Comparison of ENCODE assay signal across 1 cellular context in the genomic region with DNA sequence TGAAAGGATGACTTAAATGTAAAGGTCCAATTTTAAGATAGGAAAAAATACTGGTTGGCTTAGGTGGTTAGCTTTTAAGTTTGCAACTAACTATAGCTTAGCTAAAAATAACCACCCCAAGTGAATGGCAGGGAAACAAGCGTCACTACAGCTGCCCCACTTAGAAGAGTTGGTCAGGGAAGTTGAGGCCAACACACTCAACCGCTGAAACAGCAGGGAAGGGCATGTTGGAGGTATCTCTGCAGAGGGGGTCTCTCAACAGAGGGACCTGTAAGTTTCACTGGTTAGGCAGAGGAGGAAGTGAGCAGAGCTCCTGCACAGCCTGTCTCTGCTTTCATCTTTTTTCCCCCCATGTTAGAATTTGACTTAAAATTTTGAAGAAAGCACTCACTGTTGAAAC.
TF ChIP-seq lines count a peak whose summit lies in the region.

No MANE protein-coding gene starts in this region.

TF ChIP-seq in GM12878, 131 proteins besides CTCF, POLR2A, EP300 and RAD21 (continued from another document):
- TF ChIP-seq, protein P1, sequence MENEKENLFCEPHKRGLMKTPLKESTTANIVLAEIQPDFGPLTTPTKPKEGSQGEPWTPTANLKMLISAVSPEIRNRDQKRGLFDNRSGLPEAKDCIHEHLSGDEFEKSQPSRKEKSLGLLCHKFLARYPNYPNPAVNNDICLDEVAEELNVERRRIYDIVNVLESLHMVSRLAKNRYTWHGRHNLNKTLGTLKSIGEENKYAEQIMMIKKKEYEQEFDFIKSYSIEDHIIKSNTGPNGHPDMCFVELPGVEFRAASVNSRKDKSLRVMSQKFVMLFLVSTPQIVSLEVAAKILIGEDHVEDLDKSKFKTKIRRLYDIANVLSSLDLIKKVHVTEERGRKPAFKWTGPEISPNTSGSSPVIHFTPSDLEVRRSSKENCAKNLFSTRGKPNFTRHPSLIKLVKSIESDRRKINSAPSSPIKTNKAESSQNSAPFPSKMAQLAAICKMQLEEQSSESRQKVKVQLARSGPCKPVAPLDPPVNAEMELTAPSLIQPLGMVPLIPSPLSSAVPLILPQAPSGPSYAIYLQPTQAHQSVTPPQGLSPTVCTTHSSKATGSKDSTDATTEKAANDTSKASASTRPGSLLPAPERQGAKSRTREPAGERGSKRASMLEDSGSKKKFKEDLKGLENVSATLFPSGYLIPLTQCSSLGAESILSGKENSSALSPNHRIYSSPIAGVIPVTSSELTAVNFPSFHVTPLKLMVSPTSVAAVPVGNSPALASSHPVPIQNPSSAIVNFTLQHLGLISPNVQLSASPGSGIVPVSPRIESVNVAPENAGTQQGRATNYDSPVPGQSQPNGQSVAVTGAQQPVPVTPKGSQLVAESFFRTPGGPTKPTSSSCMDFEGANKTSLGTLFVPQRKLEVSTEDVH (IDR thresholded peaks at IDR 0.05; ENCODE audit: low read depth, partially characterized antibody): no peak
- TF ChIP-seq ZNF384 (IDR thresholded peaks at IDR 0.05; ENCODE audit: borderline replicate concordance, low read depth, low read length) (no peak), MEF2A (IDR thresholded peaks at IDR 0.05; ENCODE audit: insufficient read depth, low read depth, low read length) (peak; percentile 70; the same call in 1 of the 2 replicates), ZNF622 (IDR thresholded peaks at IDR 0.05) (no peak), TBL1XR1 (IDR thresholded peaks at IDR 0.05; ENCODE audit: low read depth, low read length) (peak; percentile 13; the same call in 1 of the 2 replicates), CREM (IDR thresholded peaks at IDR 0.05; ENCODE audit: low read depth) (0 out of 2 replicates have a peak, but pooled peaks have one; percentile 47), MTA2 (IDR thresholded peaks at IDR 0.05; ENCODE audit: low read depth) (peak; percentile 40; the same call in 1 of the 2 replicates), ZBED1 (IDR thresholded peaks at IDR 0.05; ENCODE audit: borderline replicate concordance) (0 out of 2 replicates have a peak, but pooled peaks have one; percentile 63), ZNF274 (IDR thresholded peaks at IDR 0.05; ENCODE audit: insufficient read depth, insufficient read length) (no peak), EED (IDR thresholded peaks at IDR 0.05; ENCODE audit: low read depth) (peak; percentile 78; the same call in 1 of the 2 replicates), TCF7 (IDR thresholded peaks at IDR 0.05; ENCODE audit: borderline replicate concordance) (peak; percentile 42; the same call in 1 of the 2 replicates), TAF1 (IDR thresholded peaks at IDR 0.05; ENCODE audit: borderline replicate concordance, low read depth, low read length) (0 out of 2 replicates have a peak, but pooled peaks have one; percentile 28), IRF4 (IDR thresholded peaks at IDR 0.05; ENCODE audit: low read depth, low read length) (peak; percentile 72; the same call in 1 of the 2 replicates), GABPA (IDR thresholded peaks at IDR 0.05; ENCODE audit: low read depth) (no peak), SPI1 (IDR thresholded peaks at IDR 0.05; ENCODE audit: borderline replicate concordance, insufficient read depth, low read depth, low read length) (peak; percentile 88), IKZF1 (conservative IDR thresholded peaks at IDR 0.05) (peak; percentile 67), TCF12 (IDR thresholded peaks at IDR 0.05; ENCODE audit: low read depth, low read length) (peak; percentile 35; the same call in 1 of the 2 replicates), RELA (IDR thresholded peaks at IDR 0.05; ENCODE audit: borderline replicate concordance, partially characterized antibody) (no peak), YY1 (IDR thresholded peaks at IDR 0.05; ENCODE audit: low read depth, low read length) (peak; percentile 51), SP1 (IDR thresholded peaks at IDR 0.05; ENCODE audit: low read depth, low read length) (peak; percentile 13), MEF2B (IDR thresholded peaks at IDR 0.05; ENCODE audit: partially characterized antibody, poor library complexity, severe bottlenecking) (peak; percentile 59), NR2C2 (IDR thresholded peaks at IDR 0.05; ENCODE audit: borderline replicate concordance, control insufficient read depth, insufficient read length, low read depth) (no peak), RUNX3 (IDR thresholded peaks at IDR 0.05; ENCODE audit: low read length) (peak; percentile 80)
- TF ChIP-seq, protein P2, sequence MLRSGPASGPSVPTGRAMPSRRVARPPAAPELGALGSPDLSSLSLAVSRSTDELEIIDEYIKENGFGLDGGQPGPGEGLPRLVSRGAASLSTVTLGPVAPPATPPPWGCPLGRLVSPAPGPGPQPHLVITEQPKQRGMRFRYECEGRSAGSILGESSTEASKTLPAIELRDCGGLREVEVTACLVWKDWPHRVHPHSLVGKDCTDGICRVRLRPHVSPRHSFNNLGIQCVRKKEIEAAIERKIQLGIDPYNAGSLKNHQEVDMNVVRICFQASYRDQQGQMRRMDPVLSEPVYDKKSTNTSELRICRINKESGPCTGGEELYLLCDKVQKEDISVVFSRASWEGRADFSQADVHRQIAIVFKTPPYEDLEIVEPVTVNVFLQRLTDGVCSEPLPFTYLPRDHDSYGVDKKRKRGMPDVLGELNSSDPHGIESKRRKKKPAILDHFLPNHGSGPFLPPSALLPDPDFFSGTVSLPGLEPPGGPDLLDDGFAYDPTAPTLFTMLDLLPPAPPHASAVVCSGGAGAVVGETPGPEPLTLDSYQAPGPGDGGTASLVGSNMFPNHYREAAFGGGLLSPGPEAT (IDR thresholded peaks at IDR 0.05; ENCODE audit: low read depth): peak; percentile 49; the same call in 1 of the 2 replicates
- TF ChIP-seq, protein P3, sequence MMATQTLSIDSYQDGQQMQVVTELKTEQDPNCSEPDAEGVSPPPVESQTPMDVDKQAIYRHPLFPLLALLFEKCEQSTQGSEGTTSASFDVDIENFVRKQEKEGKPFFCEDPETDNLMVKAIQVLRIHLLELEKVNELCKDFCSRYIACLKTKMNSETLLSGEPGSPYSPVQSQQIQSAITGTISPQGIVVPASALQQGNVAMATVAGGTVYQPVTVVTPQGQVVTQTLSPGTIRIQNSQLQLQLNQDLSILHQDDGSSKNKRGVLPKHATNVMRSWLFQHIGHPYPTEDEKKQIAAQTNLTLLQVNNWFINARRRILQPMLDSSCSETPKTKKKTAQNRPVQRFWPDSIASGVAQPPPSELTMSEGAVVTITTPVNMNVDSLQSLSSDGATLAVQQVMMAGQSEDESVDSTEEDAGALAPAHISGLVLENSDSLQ (IDR thresholded peaks at IDR 0.05): peak; percentile 61; the same call in 1 of the 2 replicates
- TF ChIP-seq, protein P4, sequence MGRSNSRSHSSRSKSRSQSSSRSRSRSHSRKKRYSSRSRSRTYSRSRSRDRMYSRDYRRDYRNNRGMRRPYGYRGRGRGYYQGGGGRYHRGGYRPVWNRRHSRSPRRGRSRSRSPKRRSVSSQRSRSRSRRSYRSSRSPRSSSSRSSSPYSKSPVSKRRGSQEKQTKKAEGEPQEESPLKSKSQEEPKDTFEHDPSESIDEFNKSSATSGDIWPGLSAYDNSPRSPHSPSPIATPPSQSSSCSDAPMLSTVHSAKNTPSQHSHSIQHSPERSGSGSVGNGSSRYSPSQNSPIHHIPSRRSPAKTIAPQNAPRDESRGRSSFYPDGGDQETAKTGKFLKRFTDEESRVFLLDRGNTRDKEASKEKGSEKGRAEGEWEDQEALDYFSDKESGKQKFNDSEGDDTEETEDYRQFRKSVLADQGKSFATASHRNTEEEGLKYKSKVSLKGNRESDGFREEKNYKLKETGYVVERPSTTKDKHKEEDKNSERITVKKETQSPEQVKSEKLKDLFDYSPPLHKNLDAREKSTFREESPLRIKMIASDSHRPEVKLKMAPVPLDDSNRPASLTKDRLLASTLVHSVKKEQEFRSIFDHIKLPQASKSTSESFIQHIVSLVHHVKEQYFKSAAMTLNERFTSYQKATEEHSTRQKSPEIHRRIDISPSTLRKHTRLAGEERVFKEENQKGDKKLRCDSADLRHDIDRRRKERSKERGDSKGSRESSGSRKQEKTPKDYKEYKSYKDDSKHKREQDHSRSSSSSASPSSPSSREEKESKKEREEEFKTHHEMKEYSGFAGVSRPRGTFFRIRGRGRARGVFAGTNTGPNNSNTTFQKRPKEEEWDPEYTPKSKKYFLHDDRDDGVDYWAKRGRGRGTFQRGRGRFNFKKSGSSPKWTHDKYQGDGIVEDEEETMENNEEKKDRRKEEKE (IDR thresholded peaks at IDR 0.05): no peak
TF ChIP-seq in GM12878: peak in this region for 24.
